ENCODE assay signal across 27 cellular contexts in the genomic region with DNA sequence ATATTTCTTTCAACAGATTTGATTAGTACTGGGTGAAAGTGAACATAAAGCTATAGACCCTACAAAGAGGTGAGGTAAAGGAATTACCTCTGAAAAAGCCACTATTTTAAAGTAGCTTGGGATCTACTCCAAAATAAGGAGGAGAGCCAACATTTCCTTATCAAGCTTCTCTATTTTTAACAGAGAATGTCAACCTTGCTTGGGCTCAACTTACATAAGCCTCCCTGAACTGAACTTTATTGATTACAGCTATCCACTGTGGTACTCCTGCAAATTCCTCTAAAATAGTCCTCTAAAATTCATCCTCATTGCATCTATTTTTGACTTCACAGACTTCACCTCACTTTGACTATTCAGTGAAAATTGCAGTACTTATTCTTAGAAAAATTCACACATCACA.
"Had no signal": no experiment of that assay in that cellular context is flagged by ENCODE, and none has a peak within 500 bp of the region (broad histone marks: within the 10 kb centered on the region; RNA-seq: fewer than 3 reads in every experiment).

No MANE protein-coding gene starts in this region.

- H3K27me3 ChIP-seq: ascending aorta, esophagus muscularis mucosa, foreskin keratinocyte, gastrocnemius medialis had no signal

- H3K4me1 ChIP-seq: foreskin keratinocyte had no signal

- H3K9me3 ChIP-seq: ascending aorta, esophagus muscularis mucosa, gastrocnemius medialis had no signal

- H3K9me3 Mint-ChIP-seq: activated CD4-positive, alpha-beta memory T cell treated with anti-CD3 and anti-CD28 coated beads for 36 hours; activated CD4-positive, alpha-beta T cell treated with anti-CD3 and anti-CD28 coated beads, Interleukin-2, amount 10 ng/mL, durations not matched to agents 24 days and 14 days; activated naive CD4-positive, alpha-beta T cell treated with anti-CD3 and anti-CD28 coated beads, Interleukin-2, amount 10 ng/mL, durations not matched to agents 7 days and 5 days; activated naive CD4-positive, alpha-beta T cell treated with anti-CD3 and anti-CD28 coated beads, Interleukin-2, amount 50 U/mL, for 72 hours; activated naive CD8-positive, alpha-beta T cell treated with anti-CD3 and anti-CD28 coated beads, Interleukin-2, amount 10 ng/mL, durations not matched to agents 7 days and 5 days; central memory CD8-positive, alpha-beta T cell; dendritic cell treated with granulocyte-macrophage colony-stimulating factor and Interleukin-4, amounts not matched to agents 40 ng/mL and 50 ng/mL, for 4 days; effector memory CD8-positive, alpha-beta T cell had no signal

- DNase-seq: activated CD4-positive, alpha-beta memory T cell treated with anti-CD3 and anti-CD28 coated beads for 36 hours; activated CD4-positive, alpha-beta T cell treated with anti-CD3 and anti-CD28 coated beads for 36 hours; activated CD4-positive, alpha-beta T cell treated with anti-CD3 and anti-CD28 coated beads, Interleukin-2, amount 10 ng/mL, durations not matched to agents 24 days and 14 days; activated CD4-positive, CD25-positive, alpha-beta regulatory T cell; activated CD4-positive, CD25-positive, alpha-beta regulatory T cell treated with anti-CD3 and anti-CD28 coated beads, Interleukin-2, amount 50 U/mL, for 72 hours; activated CD8-positive, alpha-beta memory T cell treated with anti-CD3 and anti-CD28 coated beads, Interleukin-2, amount 10 ng/mL, durations not matched to agents 7 days and 5 days; activated CD8-positive, alpha-beta memory T cell treated with anti-CD3 and anti-CD28 coated beads, Interleukin-2, amount 50 U/mL, for 4 hours; activated CD8-positive, alpha-beta T cell treated with anti-CD3 and anti-CD28 coated beads, Interleukin-2, amount 10 ng/mL, durations not matched to agents 7 days and 5 days; activated gamma-delta T cell; activated naive CD4-positive, alpha-beta T cell; activated naive CD4-positive, alpha-beta T cell treated with anti-CD3 and anti-CD28 coated beads, Interleukin-2, amount 10 ng/mL, durations not matched to agents 7 days and 5 days; activated naive CD8-positive, alpha-beta T cell treated with anti-CD3 and anti-CD28 coated beads, Interleukin-2, amount 10 ng/mL, durations not matched to agents 7 days and 5 days; activated T-cell treated with anti-CD3 and anti-CD28 coated beads, Interleukin-2, amount 50 U/mL, for 1 hour; activated T-cell treated with anti-CD3 and anti-CD28 coated beads, Interleukin-2, amount 50 U/mL, for 48 hours; effector CD4-positive, alpha-beta T cell; effector memory CD8-positive, alpha-beta T cell; erythroblast; foreskin keratinocyte; gastrocnemius medialis; glutamatergic neuron; T-helper 2 cell had no signal

- H3K27me3 Mint-ChIP-seq: activated CD4-positive, alpha-beta memory T cell treated with anti-CD3 and anti-CD28 coated beads for 36 hours; activated CD4-positive, alpha-beta T cell treated with anti-CD3 and anti-CD28 coated beads for 36 hours; activated CD4-positive, alpha-beta T cell treated with anti-CD3 and anti-CD28 coated beads, Interleukin-2, amount 10 ng/mL, durations not matched to agents 24 days and 14 days; activated CD8-positive, alpha-beta memory T cell treated with anti-CD3 and anti-CD28 coated beads, Interleukin-2, amount 10 ng/mL, durations not matched to agents 7 days and 5 days; activated naive CD4-positive, alpha-beta T cell treated with anti-CD3 and anti-CD28 coated beads, Interleukin-2, amount 10 ng/mL, durations not matched to agents 7 days and 5 days; activated naive CD8-positive, alpha-beta T cell treated with anti-CD3 and anti-CD28 coated beads, Interleukin-2, amount 10 ng/mL, durations not matched to agents 7 days and 5 days; central memory CD8-positive, alpha-beta T cell; dendritic cell treated with granulocyte-macrophage colony-stimulating factor and Interleukin-4, amounts not matched to agents 40 ng/mL and 50 ng/mL, for 4 days; effector memory CD8-positive, alpha-beta T cell had no signal

- ATAC-seq: activated CD4-positive, alpha-beta T cell treated with anti-CD3 and anti-CD28 coated beads for 36 hours; activated CD8-positive, alpha-beta memory T cell treated with anti-CD3 and anti-CD28 coated beads, Interleukin-2, amount 10 ng/mL, durations not matched to agents 7 days and 5 days; activated CD8-positive, alpha-beta T cell treated with anti-CD3 and anti-CD28 coated beads, Interleukin-2, amount 10 ng/mL, durations not matched to agents 7 days and 5 days; activated naive CD4-positive, alpha-beta T cell treated with anti-CD3 and anti-CD28 coated beads, Interleukin-2, amount 50 U/mL, for 72 hours; effector memory CD8-positive, alpha-beta T cell; foreskin keratinocyte; gastrocnemius medialis had no signal

- H3K4me3 ChIP-seq: ascending aorta, coronary artery, esophagus muscularis mucosa, gastrocnemius medialis had no signal

- H3K27ac ChIP-seq: ascending aorta, coronary artery, esophagus muscularis mucosa, foreskin keratinocyte, gastrocnemius medialis had no signal

- H3K27ac Mint-ChIP-seq: activated CD4-positive, alpha-beta memory T cell treated with anti-CD3 and anti-CD28 coated beads for 36 hours; activated CD4-positive, alpha-beta T cell treated with anti-CD3 and anti-CD28 coated beads for 36 hours; activated CD4-positive, alpha-beta T cell treated with anti-CD3 and anti-CD28 coated beads, Interleukin-2, amount 10 ng/mL, durations not matched to agents 24 days and 14 days; activated CD8-positive, alpha-beta memory T cell treated with anti-CD3 and anti-CD28 coated beads, Interleukin-2, amount 10 ng/mL, durations not matched to agents 7 days and 5 days; activated CD8-positive, alpha-beta T cell treated with anti-CD3 and anti-CD28 coated beads, Interleukin-2, amount 10 ng/mL, durations not matched to agents 7 days and 5 days; activated naive CD4-positive, alpha-beta T cell treated with anti-CD3 and anti-CD28 coated beads, Interleukin-2, amount 10 ng/mL, durations not matched to agents 7 days and 5 days; activated naive CD4-positive, alpha-beta T cell treated with anti-CD3 and anti-CD28 coated beads, Interleukin-2, amount 50 U/mL, for 72 hours; activated naive CD8-positive, alpha-beta T cell treated with anti-CD3 and anti-CD28 coated beads, Interleukin-2, amount 10 ng/mL, durations not matched to agents 7 days and 5 days; dendritic cell treated with granulocyte-macrophage colony-stimulating factor and Interleukin-4, amounts not matched to agents 40 ng/mL and 50 ng/mL, for 4 days; effector memory CD8-positive, alpha-beta T cell had no signal

- H3K4me3 Mint-ChIP-seq: activated CD4-positive, alpha-beta memory T cell treated with anti-CD3 and anti-CD28 coated beads for 36 hours; activated CD4-positive, alpha-beta T cell treated with anti-CD3 and anti-CD28 coated beads for 36 hours; activated CD4-positive, alpha-beta T cell treated with anti-CD3 and anti-CD28 coated beads, Interleukin-2, amount 10 ng/mL, durations not matched to agents 24 days and 14 days; activated CD8-positive, alpha-beta memory T cell treated with anti-CD3 and anti-CD28 coated beads, Interleukin-2, amount 10 ng/mL, durations not matched to agents 7 days and 5 days; activated CD8-positive, alpha-beta T cell treated with anti-CD3 and anti-CD28 coated beads, Interleukin-2, amount 10 ng/mL, durations not matched to agents 7 days and 5 days; activated naive CD4-positive, alpha-beta T cell treated with anti-CD3 and anti-CD28 coated beads, Interleukin-2, amount 10 ng/mL, durations not matched to agents 7 days and 5 days; activated naive CD8-positive, alpha-beta T cell treated with anti-CD3 and anti-CD28 coated beads, Interleukin-2, amount 10 ng/mL, durations not matched to agents 7 days and 5 days; central memory CD8-positive, alpha-beta T cell; dendritic cell treated with granulocyte-macrophage colony-stimulating factor and Interleukin-4, amounts not matched to agents 40 ng/mL and 50 ng/mL, for 4 days; effector memory CD8-positive, alpha-beta T cell had no signal
